ENCODE assay signal across 1 cellular context in the genomic region with DNA sequence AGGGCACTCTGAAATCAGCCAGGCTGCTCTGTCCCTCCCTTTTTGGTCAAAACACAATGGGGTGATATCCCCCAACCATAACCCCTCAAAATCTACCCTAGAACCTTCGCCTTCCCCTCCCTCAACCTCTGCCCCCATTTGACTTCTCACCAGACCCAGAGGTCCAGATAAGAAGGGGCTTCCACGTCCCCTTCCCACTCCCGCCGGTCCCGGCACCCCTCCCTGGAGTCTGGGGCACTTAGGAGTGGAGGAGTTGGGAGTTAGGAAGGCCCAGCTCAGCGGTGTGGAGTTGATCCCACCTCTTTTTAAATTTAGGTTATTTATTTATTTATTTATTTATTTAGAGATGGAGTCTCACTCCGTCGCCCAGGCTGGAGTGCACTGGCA.
TF ChIP-seq lines count a peak whose summit lies in the region.

No MANE protein-coding gene starts in this region.

TF ChIP-seq in A549, 52 proteins besides CTCF, POLR2A, EP300 and RAD21 (continued from another document):
- TF ChIP-seq, protein P1, sequence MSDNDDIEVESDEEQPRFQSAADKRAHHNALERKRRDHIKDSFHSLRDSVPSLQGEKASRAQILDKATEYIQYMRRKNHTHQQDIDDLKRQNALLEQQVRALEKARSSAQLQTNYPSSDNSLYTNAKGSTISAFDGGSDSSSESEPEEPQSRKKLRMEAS (IDR thresholded peaks at IDR 0.05): no peak
- no peak for TF ChIP-seq ZNF302 (CRISPR knock-in tag; IDR thresholded peaks at IDR 0.05)
- no peak for TF ChIP-seq EHF (CRISPR knock-in tag; IDR thresholded peaks at IDR 0.05)
- no peak for TF ChIP-seq NR3C1 (IDR thresholded peaks at IDR 0.05)
- no peak for TF ChIP-seq MAFK (IDR thresholded peaks at IDR 0.05; ENCODE audit: partially characterized antibody)
- no peak for TF ChIP-seq HOXB13 (CRISPR knock-in tag; IDR thresholded peaks at IDR 0.05; ENCODE audit: low read depth)
